ENCODE assay signal across 2 cellular contexts in the genomic region with DNA sequence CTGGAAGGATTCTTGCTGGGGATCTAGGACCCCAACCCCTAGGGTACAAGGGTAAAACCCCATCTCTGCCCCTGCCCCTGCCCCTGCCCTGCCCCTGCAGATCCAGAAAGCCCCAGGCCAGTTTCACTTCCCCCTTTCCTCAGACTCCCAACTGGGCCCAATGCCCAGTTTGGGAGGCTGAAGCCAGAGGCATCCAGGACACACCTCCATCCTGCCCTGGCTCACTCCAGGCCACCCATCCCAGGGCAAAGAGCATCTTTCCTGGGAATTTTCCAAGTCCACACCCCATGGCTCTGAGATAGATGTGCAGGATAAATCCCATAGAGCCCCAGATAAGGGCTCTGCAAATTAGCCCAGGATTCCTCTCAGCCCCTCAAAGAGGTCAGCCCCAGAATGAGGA.
TF ChIP-seq lines count a peak whose summit lies in the region.

No MANE protein-coding gene starts in this region.

TF ChIP-seq in A549, 52 proteins besides CTCF, POLR2A, EP300 and RAD21:
- TF ChIP-seq, protein P1, sequence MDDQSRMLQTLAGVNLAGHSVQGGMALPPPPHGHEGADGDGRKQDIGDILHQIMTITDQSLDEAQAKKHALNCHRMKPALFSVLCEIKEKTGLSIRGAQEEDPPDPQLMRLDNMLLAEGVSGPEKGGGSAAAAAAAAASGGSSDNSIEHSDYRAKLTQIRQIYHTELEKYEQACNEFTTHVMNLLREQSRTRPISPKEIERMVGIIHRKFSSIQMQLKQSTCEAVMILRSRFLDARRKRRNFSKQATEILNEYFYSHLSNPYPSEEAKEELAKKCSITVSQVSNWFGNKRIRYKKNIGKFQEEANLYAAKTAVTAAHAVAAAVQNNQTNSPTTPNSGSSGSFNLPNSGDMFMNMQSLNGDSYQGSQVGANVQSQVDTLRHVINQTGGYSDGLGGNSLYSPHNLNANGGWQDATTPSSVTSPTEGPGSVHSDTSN (IDR thresholded peaks at IDR 0.05): no peak
- TF ChIP-seq, protein P2, sequence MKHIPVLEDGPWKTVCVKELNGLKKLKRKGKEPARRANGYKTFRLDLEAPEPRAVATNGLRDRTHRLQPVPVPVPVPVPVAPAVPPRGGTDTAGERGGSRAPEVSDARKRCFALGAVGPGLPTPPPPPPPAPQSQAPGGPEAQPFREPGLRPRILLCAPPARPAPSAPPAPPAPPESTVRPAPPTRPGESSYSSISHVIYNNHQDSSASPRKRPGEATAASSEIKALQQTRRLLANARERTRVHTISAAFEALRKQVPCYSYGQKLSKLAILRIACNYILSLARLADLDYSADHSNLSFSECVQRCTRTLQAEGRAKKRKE (CRISPR knock-in tag; IDR thresholded peaks at IDR 0.05; ENCODE audit: low read depth): no peak
- TF ChIP-seq RFX5 (IDR thresholded peaks at IDR 0.05) (no peak), RNF2 (IDR thresholded peaks at IDR 0.05; ENCODE audit: borderline replicate concordance, low read depth) (no peak), CEBPB (IDR thresholded peaks at IDR 0.05) (no peak), EHF (CRISPR knock-in tag; IDR thresholded peaks at IDR 0.05) (no peak)
- TF ChIP-seq, protein P3, sequence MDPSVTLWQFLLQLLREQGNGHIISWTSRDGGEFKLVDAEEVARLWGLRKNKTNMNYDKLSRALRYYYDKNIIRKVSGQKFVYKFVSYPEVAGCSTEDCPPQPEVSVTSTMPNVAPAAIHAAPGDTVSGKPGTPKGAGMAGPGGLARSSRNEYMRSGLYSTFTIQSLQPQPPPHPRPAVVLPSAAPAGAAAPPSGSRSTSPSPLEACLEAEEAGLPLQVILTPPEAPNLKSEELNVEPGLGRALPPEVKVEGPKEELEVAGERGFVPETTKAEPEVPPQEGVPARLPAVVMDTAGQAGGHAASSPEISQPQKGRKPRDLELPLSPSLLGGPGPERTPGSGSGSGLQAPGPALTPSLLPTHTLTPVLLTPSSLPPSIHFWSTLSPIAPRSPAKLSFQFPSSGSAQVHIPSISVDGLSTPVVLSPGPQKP (IDR thresholded peaks at IDR 0.05; ENCODE audit: low read depth, low read length): no peak
- TF ChIP-seq, protein P4, sequence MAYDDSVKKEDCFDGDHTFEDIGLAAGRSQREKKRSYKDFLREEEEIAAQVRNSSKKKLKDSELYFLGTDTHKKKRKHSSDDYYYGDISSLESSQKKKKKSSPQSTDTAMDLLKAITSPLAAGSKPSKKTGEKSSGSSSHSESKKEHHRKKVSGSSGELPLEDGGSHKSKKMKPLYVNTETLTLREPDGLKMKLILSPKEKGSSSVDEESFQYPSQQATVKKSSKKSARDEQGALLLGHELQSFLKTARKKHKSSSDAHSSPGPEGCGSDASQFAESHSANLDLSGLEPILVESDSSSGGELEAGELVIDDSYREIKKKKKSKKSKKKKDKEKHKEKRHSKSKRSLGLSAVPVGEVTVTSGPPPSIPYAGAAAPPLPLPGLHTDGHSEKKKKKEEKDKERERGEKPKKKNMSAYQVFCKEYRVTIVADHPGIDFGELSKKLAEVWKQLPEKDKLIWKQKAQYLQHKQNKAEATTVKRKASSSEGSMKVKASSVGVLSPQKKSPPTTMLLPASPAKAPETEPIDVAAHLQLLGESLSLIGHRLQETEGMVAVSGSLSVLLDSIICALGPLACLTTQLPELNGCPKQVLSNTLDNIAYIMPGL (CRISPR knock-in tag; IDR thresholded peaks at IDR 0.05; ENCODE audit: borderline replicate concordance): no peak

TF ChIP-seq in GM12878, 131 proteins besides CTCF, POLR2A, EP300 and RAD21:
- TF ChIP-seq SPI1 (IDR thresholded peaks at IDR 0.05; ENCODE audit: borderline replicate concordance, insufficient read depth, low read depth, low read length) (peak; percentile 67), MYB (IDR thresholded peaks at IDR 0.05; ENCODE audit: borderline replicate concordance, low read depth, low read length) (no peak)
TF ChIP-seq in GM12878: peak in this region for 1.
